9 cellular contexts compared by ENCODE assay signal in genomic region chr14:75523771-75524171, GRCh38. TPM values are rescaled to one million over a fixed set of nuclear protein-coding genes. Genes with fewer than 3 reads are reported as not detected.
DNase-seq lines count a peak whose midpoint lies in the region; ATAC-seq, FAIRE-seq and TF ChIP-seq lines count a peak whose summit lies in the region.
"Had no signal": no experiment of that assay in that cellular context is flagged by ENCODE, and none has a peak within 500 bp of the region (broad histone marks: within the 10 kb centered on the region; RNA-seq: fewer than 3 reads in every experiment).

No MANE protein-coding gene starts in this region.

- TF ChIP-seq CTCF in fibroblast of pulmonary artery (IDR thresholded peaks at IDR 0.05; ENCODE audit: low read length, missing control alignments) = no peak

- no peak for FAIRE-seq in small intestine (lab: Jason Lieb, UNC)

- H3K27me3 Mint-ChIP-seq in activated CD4-positive, alpha-beta T cell treated with anti-CD3 and anti-CD28 coated beads, Interleukin-2, amount 10 ng/mL, durations not matched to agents 24 days and 14 days = no peaks in the 10 kb centered on the region

- H3K4me3 Mint-ChIP-seq in activated CD4-positive, alpha-beta T cell treated with anti-CD3 and anti-CD28 coated beads, Interleukin-2, amount 10 ng/mL, durations not matched to agents 24 days and 14 days = peak overlapping the region; percentile 100

- peaks cover 64% of the 10 kb centered on the region for H3K36me3 Mint-ChIP-seq in activated CD4-positive, alpha-beta T cell treated with anti-CD3 and anti-CD28 coated beads, Interleukin-2, amount 10 ng/mL, durations not matched to agents 24 days and 14 days (ENCODE audit: low read depth)

- no peaks in the 10 kb centered on the region for H3K9me3 Mint-ChIP-seq in activated CD4-positive, alpha-beta T cell treated with anti-CD3 and anti-CD28 coated beads, Interleukin-2, amount 10 ng/mL, durations not matched to agents 24 days and 14 days

- no peak for ATAC-seq in GM21529 (IDR thresholded peaks at IDR 0.05; ENCODE audit: unreplicated experiment)

- H3K27ac ChIP-seq in subcutaneous abdominal adipose tissue (ENCODE audit: low read depth, low read length) = peak overlapping the region; percentile 42
- H3K27ac ChIP-seq in small intestine (ENCODE audit: low read depth in 1 of 2, low read length in 1 of 2) = peak overlapping the region in 1 of 2 donors; percentile 28

- peak; percentile 76 for DNase-seq in activated effector memory CD4-positive, alpha-beta T cell treated with anti-CD3 and anti-CD28 coated beads, Interleukin-2, amount 50 U/mL, for 16 hours
- no peak for DNase-seq in activated effector memory CD4-positive, alpha-beta T cell treated with Interleukin-2 at 50 U/mL for 16 hours
- DNase-seq in activated CD4-positive, alpha-beta T cell treated with anti-CD3 and anti-CD28 coated beads, Interleukin-2, amount 10 ng/mL, durations not matched to agents 24 days and 14 days = peak; percentile 70
- peak; percentile 54 for DNase-seq in fibroblast of pulmonary artery (ENCODE audit: low read depth)
- DNase-seq in small intestine = no peak
- no peak for DNase-seq in SIG-M5 treated with dmso at 0.1 percent for 504 hours (lab: John Stamatoyannopoulos, UW; ENCODE audit: unreplicated experiment)
- DNase-seq: SHP77 treated with DMSO at 0.1 percent for 48 hours had no signal

- H3K4me1 Mint-ChIP-seq in activated CD4-positive, alpha-beta T cell treated with anti-CD3 and anti-CD28 coated beads, Interleukin-2, amount 10 ng/mL, durations not matched to agents 24 days and 14 days = peaks cover 71% of the 10 kb centered on the region

- 56 to 67% (median 62%) methylated on average over 3 of the region's 3 CpGs for WGBS in small intestine, 3 donors

- peaks cover 0 to 4% (median 0%) of the 10 kb centered on the region in 5 donors for H3K36me3 ChIP-seq in subcutaneous abdominal adipose tissue (ENCODE audit: control insufficient read depth in 5 of 5, insufficient read depth in 5 of 5, low read length in 5 of 5)
- no peaks in the 10 kb centered on the region for H3K36me3 ChIP-seq in small intestine (ENCODE audit: control insufficient read depth in 2 of 2, insufficient read depth in 2 of 2, low read length in 2 of 2)

- peak overlapping the region in 2 of 5 donors; percentile 2 to 5 for H3K9ac ChIP-seq in subcutaneous abdominal adipose tissue (ENCODE audit: low read length in 5 of 5)

- H3K27ac Mint-ChIP-seq in activated CD4-positive, alpha-beta T cell treated with anti-CD3 and anti-CD28 coated beads, Interleukin-2, amount 10 ng/mL, durations not matched to agents 24 days and 14 days = peak overlapping the region; percentile 100

- H3K9me3 ChIP-seq in subcutaneous abdominal adipose tissue (ENCODE audit: control insufficient read depth in 5 of 5, low read length in 5 of 5) (no peaks in the 10 kb centered on the region), small intestine (ENCODE audit: control insufficient read depth, low read depth) (no peaks in the 10 kb centered on the region)

- H3K4me3 ChIP-seq in fibroblast of pulmonary artery (replicated peaks; ENCODE audit: low read depth, low read length) (no peak overlapping the region), subcutaneous abdominal adipose tissue (ENCODE audit: low read depth in 1 of 5, low read length in 5 of 5) (peak overlapping the region in 4 of 5 donors; percentile 17 to 68 (median 30)), small intestine (ENCODE audit: low read depth in 1 of 2, low read length in 2 of 2) (no peak overlapping the region)

- H3K27me3 ChIP-seq in subcutaneous abdominal adipose tissue (ENCODE audit: control insufficient read depth in 5 of 5, insufficient read depth in 4 of 5, low read length in 5 of 5) = peaks cover 0 to 4% (median 0%) of the 10 kb centered on the region in 5 donors
- no peaks in the 10 kb centered on the region for H3K27me3 ChIP-seq in small intestine (ENCODE audit: control insufficient read depth in 2 of 2, insufficient read depth in 2 of 2, low read length in 2 of 2)

- intact Hi-C loops in activated CD4-positive, alpha-beta T cell treated with anti-CD3 and anti-CD28 coated beads, Interleukin-2, amount 10 ng/mL, durations not matched to agents 24 days and 14 days (cut with micrococcal nuclease) = loop anchor here (1.0 to 5.0 kb wide), 3 partner anchors 19 to 401 kb away; no protein-coding TSS in a partner anchor

- H3K4me1 ChIP-seq in subcutaneous abdominal adipose tissue (ENCODE audit: control insufficient read depth in 5 of 5, insufficient read depth in 5 of 5, low read length in 5 of 5) (peaks cover 0 to 27% (median 18%) of the 10 kb centered on the region in 5 donors), small intestine (ENCODE audit: control insufficient read depth in 2 of 2, insufficient read depth in 1 of 2, low read depth in 1 of 2, low read length in 1 of 2) (peaks cover 9 to 19% of the 10 kb centered on the region in 2 donors)

RNA-seq across cellular contexts. Expression of gene BATF, which starts 1.5 kb away (rescaled TPM):
- 175 and 178 TPM in 2 replicates for total RNA-seq in activated CD4-positive, alpha-beta T cell treated with anti-CD3 and anti-CD28 coated beads, Interleukin-2, amount 10 ng/mL, durations not matched to agents 24 days and 14 days
- 1 to 10 TPM; 4.0 to 5.9 (median 5.4) TPM for polyA plus RNA-seq in small intestine

RNA-seq across cellular contexts. Expression of gene FLVCR2, which starts 54.6 kb away (rescaled TPM):
- 3.6 and 5.4 TPM in 2 replicates for total RNA-seq in activated CD4-positive, alpha-beta T cell treated with anti-CD3 and anti-CD28 coated beads, Interleukin-2, amount 10 ng/mL, durations not matched to agents 24 days and 14 days
- 10 to 100 TPM; 12.8 to 29.7 (median 21.3) TPM for polyA plus RNA-seq in small intestine

Comparison
In these comparisons a context has a peak if more than half of its experiments do, and no peak if none do; other contexts are left out.
1. DNase-seq: peak in activated effector memory CD4-positive, alpha-beta T cell treated with anti-CD3 and anti-CD28 coated beads, Interleukin-2, amount 50 U/mL, for 16 hours (single experiment), activated CD4-positive, alpha-beta T cell treated with anti-CD3 and anti-CD28 coated beads, Interleukin-2, amount 10 ng/mL, durations not matched to agents 24 days and 14 days (single experiment) and fibroblast of pulmonary artery (single experiment); none in activated effector memory CD4-positive, alpha-beta T cell treated with Interleukin-2 at 50 U/mL for 16 hours (single experiment), small intestine (single experiment) and SIG-M5 treated with dmso at 0.1 percent for 504 hours (single experiment).
2. H3K4me3 ChIP-seq: peak in subcutaneous abdominal adipose tissue (4 of 5); none in fibroblast of pulmonary artery (single experiment) and small intestine (0 of 2).